In genomic region chr13:64529874-64530485, GRCh38 we compare ENCODE assay signal across 8 cellular contexts.
DNase-seq lines count a peak whose midpoint lies in the region; TF ChIP-seq lines count a peak whose summit lies in the region.

No MANE protein-coding gene starts in this region.

- H3K27ac ChIP-seq in mammary epithelial cell (ENCODE audit: insufficient read depth, low read depth, low read length) = no peak overlapping the region
- H3K27ac ChIP-seq in trophoblast cell (ENCODE audit: low read depth, low read length) = peak overlapping the region; percentile 10

- CTCF ChIA-PET in mammary epithelial cell (lab: Charles Lee; ENCODE audit: low non-redundant PET) = no interaction called here

- no peak overlapping the region for H4K91ac ChIP-seq in trophoblast cell (ENCODE audit: low read depth, low read length)

- H3K9ac ChIP-seq in mammary epithelial cell (ENCODE audit: insufficient read depth, low read length) (no peak overlapping the region), trophoblast cell (ENCODE audit: low read length) (no peak overlapping the region)

- in situ Hi-C loops in KBM-7 (cut with MboI; ENCODE audit: low pct_unique_long_range_greater_than_20kb, low sequenced_read_pairs) (no loop called here), mammary epithelial cell (cut with MboI; ENCODE audit: low sequenced_read_pairs in 2 of 2) (no loop called here)

- H3K14ac ChIP-seq in trophoblast cell (ENCODE audit: low read length) = no peak overlapping the region

- H2BK12ac ChIP-seq in trophoblast cell (ENCODE audit: low read length) = no peak overlapping the region

- no peak overlapping the region for H3K4ac ChIP-seq in trophoblast cell (ENCODE audit: low read depth, low read length)

- peak; percentile 5 for DNase-seq in SIG-M5 treated with dmso at 0.1 percent for 504 hours (lab: John Stamatoyannopoulos, UW; ENCODE audit: unreplicated experiment)
- DNase-seq in SIG-M5 (lab: John Stamatoyannopoulos, UW) = no peak
- DNase-seq in KBM-7 = peak; percentile 60
- DNase-seq in mammary epithelial cell = no peak
- DNase-seq in trophoblast cell = peak in 1 of 2 donors; percentile 40
- DNase-seq in foreskin melanocyte = no peak
- DNase-seq in DMS79 (lab: John Stamatoyannopoulos, UW) = no peak
- no peak for DNase-seq in NOMO-1 treated with DMSO at 0.1 percent for 48 hours (lab: John Stamatoyannopoulos, UW; ENCODE audit: unreplicated experiment)

- intact Hi-C loops in mammary epithelial cell (cut with micrococcal nuclease) = loop anchor here (10.0 kb wide), 1 partner anchor 195 kb away; no protein-coding TSS in a partner anchor

- TF ChIP-seq CTCF in mammary epithelial cell (conservative IDR thresholded peaks at IDR 0.05 in 1 of 2, IDR thresholded peaks at IDR 0.05 in 1 of 2; ENCODE audit: extremely low read depth in 1 of 2, insufficient read depth in 1 of 2, low read depth in 1 of 2, low read length in 2 of 2) = peak; percentile 54 to 60

- H3K79me2 ChIP-seq in mammary epithelial cell (ENCODE audit: insufficient read depth, low read length) (no peaks in the 10 kb centered on the region), trophoblast cell (ENCODE audit: control insufficient read depth, insufficient read depth, low read length, poor library complexity) (no peaks in the 10 kb centered on the region)

- peaks cover 2% of the 10 kb centered on the region for H3K79me1 ChIP-seq in trophoblast cell (ENCODE audit: low read length)

- H3K36me3 ChIP-seq in mammary epithelial cell (ENCODE audit: insufficient read depth, low read length) (no peaks in the 10 kb centered on the region), trophoblast cell (ENCODE audit: control insufficient read depth in 1 of 2, insufficient read depth in 2 of 2, low read length in 2 of 2) (peaks cover 0 to 3% of the 10 kb centered on the region in 2 experiments)

- H2BK120ac ChIP-seq in trophoblast cell (ENCODE audit: insufficient read depth, low read length, poor library complexity) = no peak overlapping the region

- no peak overlapping the region for H4K8ac ChIP-seq in trophoblast cell (ENCODE audit: low read depth, low read length)

- no peak overlapping the region for H4K12ac ChIP-seq in trophoblast cell (ENCODE audit: low read depth, low read length)

- H4K20me1 ChIP-seq in mammary epithelial cell (ENCODE audit: insufficient read depth, low read length) = no peaks in the 10 kb centered on the region

- no peak overlapping the region for H3K23ac ChIP-seq in trophoblast cell (ENCODE audit: low read length)

- no peak overlapping the region for H3K18ac ChIP-seq in trophoblast cell (ENCODE audit: low read length)

- dilution Hi-C loops in mammary epithelial cell (cut with HindIII; ENCODE audit: low sequenced_read_pairs) = no loop called here

- no peak overlapping the region for H2AK5ac ChIP-seq in trophoblast cell (ENCODE audit: low read length)

- no peaks in the 10 kb centered on the region for H3K27me3 ChIP-seq in mammary epithelial cell (ENCODE audit: insufficient read depth, low read length)
- no peaks in the 10 kb centered on the region for H3K27me3 ChIP-seq in trophoblast cell (ENCODE audit: insufficient read depth, low read length)

- no peak overlapping the region for H3K4me2 ChIP-seq in mammary epithelial cell (ENCODE audit: insufficient read depth, low read depth, low read length)
- no peak overlapping the region for H3K4me2 ChIP-seq in trophoblast cell (ENCODE audit: low read length)

- WGBS in mammary epithelial cell (ENCODE audit: low coverage, missing lambda C conversion rate) = 64% methylated on average over 2 of the region's 2 CpGs
- no CpG with 5 or more reads among the region's 2 CpGs for WGBS in trophoblast cell (ENCODE audit: extremely low coverage, insufficient coverage, insufficient read length)

- no TSS peak for BruUV-seq in mammary epithelial cell (replicated peaks; lab: Mats Ljungman, UMichigan)

- H3K4me3 ChIP-seq in mammary epithelial cell (replicated peaks in 1 of 3; ENCODE audit: insufficient read depth in 1 of 3, low read depth in 2 of 3, low read length in 3 of 3) = no peak overlapping the region
- no peak overlapping the region for H3K4me3 ChIP-seq in trophoblast cell (ENCODE audit: low read depth, low read length)

- H2AFZ ChIP-seq in mammary epithelial cell (ENCODE audit: low read depth, low read length) (no peak overlapping the region), trophoblast cell (ENCODE audit: insufficient read depth, low read length, poor library complexity) (no peak overlapping the region)

- no peak overlapping the region for H2BK5ac ChIP-seq in trophoblast cell (ENCODE audit: low read depth, low read length, poor library complexity)

- H3K4me1 ChIP-seq in mammary epithelial cell (ENCODE audit: insufficient read depth, low read length) = peaks cover 4% of the 10 kb centered on the region
- H3K4me1 ChIP-seq in trophoblast cell (ENCODE audit: control insufficient read depth in 1 of 2, insufficient read depth in 2 of 2, low read length in 2 of 2) = peaks cover 0 to 3% of the 10 kb centered on the region in 2 experiments

- H3K9me3 ChIP-seq in mammary epithelial cell (replicated peaks; ENCODE audit: insufficient read depth, low read length) (no peaks in the 10 kb centered on the region), trophoblast cell (ENCODE audit: insufficient read depth, low read depth, low read length) (peaks cover 2% of the 10 kb centered on the region)

Comparison
In these comparisons a context has a peak if more than half of its experiments do, and no peak if none do; other contexts are left out.
1. DNase-seq: peak in SIG-M5 treated with dmso at 0.1 percent for 504 hours (single experiment) and KBM-7 (single experiment); none in SIG-M5 (single experiment), mammary epithelial cell (single experiment), foreskin melanocyte (single experiment), DMS79 (single experiment) and NOMO-1 treated with DMSO at 0.1 percent for 48 hours (single experiment).